Comparison of ENCODE assay signal across 9 cellular contexts in the genomic region with DNA sequence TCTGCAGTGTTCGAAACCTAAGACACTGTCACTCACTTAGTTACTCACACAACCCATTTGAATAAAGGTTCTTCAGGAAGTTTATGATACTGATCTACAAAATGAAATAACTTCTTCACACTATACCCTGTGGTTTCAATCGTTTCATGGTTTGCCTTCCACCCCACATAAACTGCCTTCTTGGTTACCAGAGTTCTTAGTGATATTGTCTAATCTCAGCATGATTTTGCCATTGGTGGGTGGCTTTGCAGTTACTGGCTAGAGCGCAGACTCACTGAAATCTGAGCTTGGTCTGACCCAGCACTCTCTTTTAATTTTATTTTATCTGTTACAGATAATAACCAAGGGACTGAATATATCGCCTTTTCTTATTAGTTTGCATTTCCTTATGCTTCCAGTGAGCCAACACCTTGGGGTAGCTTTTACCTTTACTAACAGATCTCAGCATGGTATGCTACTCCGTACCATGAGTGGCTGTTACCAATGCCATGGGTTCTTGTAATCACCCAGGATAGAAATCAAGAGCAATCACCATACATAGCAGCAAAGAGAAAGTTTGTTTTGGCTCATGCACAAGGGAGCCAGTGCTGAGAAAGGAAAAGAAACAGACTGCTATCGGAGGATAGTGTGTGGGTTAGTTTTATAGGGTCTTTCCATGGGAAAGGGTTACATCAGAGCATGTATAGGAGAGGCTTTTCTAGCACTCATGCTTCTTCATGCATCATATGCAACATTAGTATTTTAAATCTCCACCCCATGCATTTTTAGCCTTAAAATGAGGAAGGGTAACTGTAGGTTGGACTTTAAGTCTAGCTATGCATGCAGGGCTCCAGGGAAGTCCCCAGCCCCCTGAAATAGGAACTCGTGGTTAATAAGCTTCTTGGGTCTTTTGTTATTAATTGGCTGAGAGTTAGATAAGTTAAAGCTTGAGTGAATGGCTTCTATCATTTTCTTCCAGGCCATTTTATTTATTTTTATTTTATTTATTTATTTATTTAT. TPM values are rescaled to one million over a fixed set of nuclear protein-coding genes. Genes with fewer than 3 reads are reported as not detected.
A peak's percentile ranks its signal among the peaks of the same experiment; 100 is the strongest.
DNase-seq lines count a peak whose midpoint lies in the region; ATAC-seq and TF ChIP-seq lines count a peak whose summit lies in the region.
"Had no signal": no experiment of that assay in that cellular context is flagged by ENCODE, and none has a peak within 500 bp of the region (broad histone marks: within the 10 kb centered on the region; RNA-seq: fewer than 3 reads in every experiment).

No MANE protein-coding gene starts in this region.

- DNase-seq in GM13976 (ENCODE audit: low spot score): peak; percentile 50
- no peak for DNase-seq in activated naive CD4-positive, alpha-beta T cell treated with anti-CD3 and anti-CD28 coated beads, Interleukin-2, amount 50 U/mL, for 72 hours (ENCODE audit: low spot score in 2 of 2)
- DNase-seq in osteoblast (ENCODE audit: insufficient read length, low spot score, missing footprints): no peak
- no peak for DNase-seq in NCI-H1092 treated with DMSO at 0.1 percent for 48 hours (lab: John Stamatoyannopoulos, UW)
- DNase-seq in NCI-H2171 treated with DMSO at 0.1 percent for 48 hours (lab: John Stamatoyannopoulos, UW): no peak
- DNase-seq in ecto neural progenitor cell (ENCODE audit: low spot score): no peak

- H3K36me3 ChIP-seq in osteoblast (ENCODE audit: insufficient read depth, low read length): no peaks in the 10 kb centered on the region

- H3K4me2 ChIP-seq in osteoblast (ENCODE audit: insufficient read depth, low read length): peak overlapping the region; percentile 64

- ATAC-seq in GM21786 (IDR thresholded peaks at IDR 0.05; ENCODE audit: unreplicated experiment) (peak; percentile 55), GM19467 (IDR thresholded peaks at IDR 0.05; ENCODE audit: unreplicated experiment) (no peak)
- ATAC-seq in activated naive CD4-positive, alpha-beta T cell treated with anti-CD3 and anti-CD28 coated beads, Interleukin-2, amount 50 U/mL, for 72 hours: peak; percentile 71 to 87

- H2AFZ ChIP-seq in osteoblast (ENCODE audit: low read length): no peak overlapping the region

- H3K9me3 Mint-ChIP-seq in activated naive CD4-positive, alpha-beta T cell treated with anti-CD3 and anti-CD28 coated beads, Interleukin-2, amount 50 U/mL, for 72 hours: peaks cover 3 to 14% of the 10 kb centered on the region in 2 donors

- H4K20me1 ChIP-seq in osteoblast (ENCODE audit: insufficient read depth, low read length): no peaks in the 10 kb centered on the region

- H3K27me3 ChIP-seq in osteoblast (ENCODE audit: insufficient read depth, low read length): no peaks in the 10 kb centered on the region
- H3K27me3 ChIP-seq: SJSA1 had no signal

- peaks cover 22% of the 10 kb centered on the region for H3K79me2 ChIP-seq in osteoblast (ENCODE audit: insufficient read depth, low read length)

- in situ Hi-C loops in GM13976 (cut with MboI; ENCODE audit: low sequenced_read_pairs, unreplicated experiment): no loop called here

- peaks cover 0 to 14% of the 10 kb centered on the region in 2 donors for H3K36me3 Mint-ChIP-seq in activated naive CD4-positive, alpha-beta T cell treated with anti-CD3 and anti-CD28 coated beads, Interleukin-2, amount 50 U/mL, for 72 hours

- no peak overlapping the region for H3K27ac ChIP-seq in osteoblast (ENCODE audit: low read depth, low read length)
- H3K27ac ChIP-seq: SJSA1 had no signal

- peaks cover 19% of the 10 kb centered on the region for H3K4me1 ChIP-seq in osteoblast (ENCODE audit: insufficient read depth, low read length)

- TF ChIP-seq CTCF in GM13976 (IDR thresholded peaks at IDR 0.05; ENCODE audit: borderline replicate concordance, control extremely low read depth, extremely low read depth, insufficient read depth, missing control alignments): no peak
- TF ChIP-seq CTCF in osteoblast (IDR thresholded peaks at IDR 0.05; ENCODE audit: extremely low read depth, low read depth, low read length): no peak

- H3K9me3 ChIP-seq in osteoblast (ENCODE audit: low read depth, low read length): no peaks in the 10 kb centered on the region
- H3K9me3 ChIP-seq: SJSA1 had no signal

- H3K4me3 ChIP-seq in osteoblast (ENCODE audit: insufficient read depth, low read length): no peak overlapping the region
- H3K4me3 ChIP-seq: SJSA1 had no signal

- no peak overlapping the region for H3K27ac Mint-ChIP-seq in activated naive CD4-positive, alpha-beta T cell treated with anti-CD3 and anti-CD28 coated beads, Interleukin-2, amount 50 U/mL, for 72 hours

RNA-seq across cellular contexts. Expression of gene ANXA4, which starts 33.3 kb away (rescaled TPM):
- 10 to 100 TPM; 22.4 to 32.0 TPM for total RNA-seq in activated naive CD4-positive, alpha-beta T cell treated with anti-CD3 and anti-CD28 coated beads, Interleukin-2, amount 50 U/mL, for 72 hours
- total RNA-seq in osteoblast: 38.4 and 43.9 TPM in 2 replicates

RNA-seq across cellular contexts. Expression of gene GMCL1, which starts 54.2 kb away (rescaled TPM):
- 10 to 100 TPM; 22.8 to 44.9 TPM for total RNA-seq in activated naive CD4-positive, alpha-beta T cell treated with anti-CD3 and anti-CD28 coated beads, Interleukin-2, amount 50 U/mL, for 72 hours
- 8.7 and 11.2 TPM in 2 replicates for total RNA-seq in osteoblast
